Comparison of ENCODE assay signal across 1 cellular context in the genomic region with DNA sequence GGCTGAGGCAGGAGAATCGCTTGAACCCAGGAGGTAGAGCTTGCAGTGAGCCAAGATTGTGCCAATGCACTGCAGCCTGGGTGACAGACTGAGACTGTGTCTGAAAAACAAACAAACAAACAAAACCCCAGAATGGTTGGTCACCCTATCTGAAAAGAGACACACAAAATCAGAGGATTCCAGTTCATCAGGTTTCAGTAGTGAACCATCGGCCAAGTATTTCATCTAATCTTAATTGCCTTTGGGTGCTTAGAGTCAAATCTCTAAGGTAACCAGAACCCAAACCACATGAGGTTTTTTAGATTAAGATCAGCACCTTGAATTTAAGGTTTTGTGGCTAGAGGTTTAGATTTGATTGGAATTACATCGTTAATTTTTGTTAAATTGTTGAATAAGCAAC.
TF ChIP-seq lines count a peak whose summit lies in the region.

No MANE protein-coding gene starts in this region.

TF ChIP-seq in HCT116, 20 proteins besides CTCF, POLR2A, EP300 and RAD21:
- TF ChIP-seq, protein P1, sequence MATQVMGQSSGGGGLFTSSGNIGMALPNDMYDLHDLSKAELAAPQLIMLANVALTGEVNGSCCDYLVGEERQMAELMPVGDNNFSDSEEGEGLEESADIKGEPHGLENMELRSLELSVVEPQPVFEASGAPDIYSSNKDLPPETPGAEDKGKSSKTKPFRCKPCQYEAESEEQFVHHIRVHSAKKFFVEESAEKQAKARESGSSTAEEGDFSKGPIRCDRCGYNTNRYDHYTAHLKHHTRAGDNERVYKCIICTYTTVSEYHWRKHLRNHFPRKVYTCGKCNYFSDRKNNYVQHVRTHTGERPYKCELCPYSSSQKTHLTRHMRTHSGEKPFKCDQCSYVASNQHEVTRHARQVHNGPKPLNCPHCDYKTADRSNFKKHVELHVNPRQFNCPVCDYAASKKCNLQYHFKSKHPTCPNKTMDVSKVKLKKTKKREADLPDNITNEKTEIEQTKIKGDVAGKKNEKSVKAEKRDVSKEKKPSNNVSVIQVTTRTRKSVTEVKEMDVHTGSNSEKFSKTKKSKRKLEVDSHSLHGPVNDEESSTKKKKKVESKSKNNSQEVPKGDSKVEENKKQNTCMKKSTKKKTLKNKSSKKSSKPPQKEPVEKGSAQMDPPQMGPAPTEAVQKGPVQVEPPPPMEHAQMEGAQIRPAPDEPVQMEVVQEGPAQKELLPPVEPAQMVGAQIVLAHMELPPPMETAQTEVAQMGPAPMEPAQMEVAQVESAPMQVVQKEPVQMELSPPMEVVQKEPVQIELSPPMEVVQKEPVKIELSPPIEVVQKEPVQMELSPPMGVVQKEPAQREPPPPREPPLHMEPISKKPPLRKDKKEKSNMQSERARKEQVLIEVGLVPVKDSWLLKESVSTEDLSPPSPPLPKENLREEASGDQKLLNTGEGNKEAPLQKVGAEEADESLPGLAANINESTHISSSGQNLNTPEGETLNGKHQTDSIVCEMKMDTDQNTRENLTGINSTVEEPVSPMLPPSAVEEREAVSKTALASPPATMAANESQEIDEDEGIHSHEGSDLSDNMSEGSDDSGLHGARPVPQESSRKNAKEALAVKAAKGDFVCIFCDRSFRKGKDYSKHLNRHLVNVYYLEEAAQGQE (IDR thresholded peaks at IDR 0.05; ENCODE audit: low read depth): no peak
- TF ChIP-seq, protein P2, sequence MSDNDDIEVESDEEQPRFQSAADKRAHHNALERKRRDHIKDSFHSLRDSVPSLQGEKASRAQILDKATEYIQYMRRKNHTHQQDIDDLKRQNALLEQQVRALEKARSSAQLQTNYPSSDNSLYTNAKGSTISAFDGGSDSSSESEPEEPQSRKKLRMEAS (IDR thresholded peaks at IDR 0.05): no peak
- TF ChIP-seq POLR2AphosphoS5 (IDR thresholded peaks at IDR 0.05; ENCODE audit: low read depth, low read length) (no peak), SIN3A (IDR thresholded peaks at IDR 0.05; ENCODE audit: low read depth) (no peak), ZFX (IDR thresholded peaks at IDR 0.05) (no peak), TCF7L2 (IDR thresholded peaks at IDR 0.05; ENCODE audit: borderline replicate concordance, extremely low read depth, insufficient read depth, insufficient read length) (no peak), CEBPB (IDR thresholded peaks at IDR 0.05; ENCODE audit: low read depth) (no peak), EZH2 (IDR thresholded peaks at IDR 0.05) (no peak), EGR1 (IDR thresholded peaks at IDR 0.05; ENCODE audit: low read depth) (no peak), SP1 (IDR thresholded peaks at IDR 0.05; ENCODE audit: low read depth) (no peak), JUND (IDR thresholded peaks at IDR 0.05) (no peak), ZNF274 (IDR thresholded peaks at IDR 0.05; ENCODE audit: low read depth, low read length) (no peak)
- TF ChIP-seq, protein P3, sequence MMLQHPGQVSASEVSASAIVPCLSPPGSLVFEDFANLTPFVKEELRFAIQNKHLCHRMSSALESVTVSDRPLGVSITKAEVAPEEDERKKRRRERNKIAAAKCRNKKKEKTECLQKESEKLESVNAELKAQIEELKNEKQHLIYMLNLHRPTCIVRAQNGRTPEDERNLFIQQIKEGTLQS (IDR thresholded peaks at IDR 0.05): no peak
- TF ChIP-seq, protein P4, sequence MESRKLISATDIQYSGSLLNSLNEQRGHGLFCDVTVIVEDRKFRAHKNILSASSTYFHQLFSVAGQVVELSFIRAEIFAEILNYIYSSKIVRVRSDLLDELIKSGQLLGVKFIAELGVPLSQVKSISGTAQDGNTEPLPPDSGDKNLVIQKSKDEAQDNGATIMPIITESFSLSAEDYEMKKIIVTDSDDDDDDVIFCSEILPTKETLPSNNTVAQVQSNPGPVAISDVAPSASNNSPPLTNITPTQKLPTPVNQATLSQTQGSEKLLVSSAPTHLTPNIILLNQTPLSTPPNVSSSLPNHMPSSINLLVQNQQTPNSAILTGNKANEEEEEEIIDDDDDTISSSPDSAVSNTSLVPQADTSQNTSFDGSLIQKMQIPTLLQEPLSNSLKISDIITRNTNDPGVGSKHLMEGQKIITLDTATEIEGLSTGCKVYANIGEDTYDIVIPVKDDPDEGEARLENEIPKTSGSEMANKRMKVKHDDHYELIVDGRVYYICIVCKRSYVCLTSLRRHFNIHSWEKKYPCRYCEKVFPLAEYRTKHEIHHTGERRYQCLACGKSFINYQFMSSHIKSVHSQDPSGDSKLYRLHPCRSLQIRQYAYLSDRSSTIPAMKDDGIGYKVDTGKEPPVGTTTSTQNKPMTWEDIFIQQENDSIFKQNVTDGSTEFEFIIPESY (IDR thresholded peaks at IDR 0.05; ENCODE audit: extremely low read depth, insufficient replicate concordance, low read length): no peak
